8 cellular contexts compared by ENCODE assay signal in genomic region chr17:43832168-43832975, GRCh38. TPM values are rescaled to one million over a fixed set of nuclear protein-coding genes. Genes with fewer than 3 reads are reported as not detected.
A peak's percentile ranks its signal among the peaks of the same experiment; 100 is the strongest.
DNase-seq lines count a peak whose midpoint lies in the region; ATAC-seq and TF ChIP-seq lines count a peak whose summit lies in the region.

No MANE protein-coding gene starts in this region.

- TF ChIP-seq CTCF in osteocyte (IDR thresholded peaks at IDR 0.05) = no peak

- peak; percentile 85 for DNase-seq in DMS53 (lab: John Stamatoyannopoulos, UW)
- DNase-seq in LoVo (ENCODE audit: low spot score) = peak; percentile 76
- no peak for DNase-seq in activated T-helper 1 cell treated with anti-CD3 and anti-CD28 coated beads, Interleukin-12 subunit alpha, Interleukin-12 subunit beta, Interleukin-2, Interleukin-4 antibody, amounts not matched to agents 30 ng/mL and 10 ng/mL and 1 ng/mL, durations not matched to agents 14 hours and 24 hours and 36 hours (ENCODE audit: low spot score)
- peak; percentile 71 for DNase-seq in glomerular visceral epithelial cell (ENCODE audit: extremely low spot score)
- no peak for DNase-seq in osteocyte (ENCODE audit: extremely low spot score, unreplicated experiment)
- DNase-seq in SIG-M5 (lab: John Stamatoyannopoulos, UW) = no peak

- intact Hi-C loops in activated T-helper 1 cell treated with anti-CD3 and anti-CD28 coated beads, Interleukin-12 subunit alpha, Interleukin-12 subunit beta, Interleukin-2, Interleukin-4 antibody, amounts not matched to agents 30 ng/mL and 10 ng/mL and 1 ng/mL, durations not matched to agents 14 hours and 24 hours and 36 hours (cut with micrococcal nuclease) = no loop called here

- peaks cover 2% of the 10 kb centered on the region for H3K36me3 Mint-ChIP-seq in activated T-helper 1 cell treated with anti-CD3 and anti-CD28 coated beads, Interleukin-12 subunit alpha, Interleukin-12 subunit beta, Interleukin-2, Interleukin-4 antibody, amounts not matched to agents 30 ng/mL and 10 ng/mL and 1 ng/mL, durations not matched to agents 14 hours and 24 hours and 36 hours (ENCODE audit: low read depth)
- H3K36me3 Mint-ChIP-seq in osteocyte (ENCODE audit: unreplicated experiment) = peaks cover 10% of the 10 kb centered on the region

- H3K9me3 Mint-ChIP-seq in activated T-helper 1 cell treated with anti-CD3 and anti-CD28 coated beads, Interleukin-12 subunit alpha, Interleukin-12 subunit beta, Interleukin-2, Interleukin-4 antibody, amounts not matched to agents 30 ng/mL and 10 ng/mL and 1 ng/mL, durations not matched to agents 14 hours and 24 hours and 36 hours = peaks cover 4% of the 10 kb centered on the region
- H3K9me3 Mint-ChIP-seq in osteocyte (ENCODE audit: unreplicated experiment) = no peaks in the 10 kb centered on the region

- H3K27me3 Mint-ChIP-seq in activated T-helper 1 cell treated with anti-CD3 and anti-CD28 coated beads, Interleukin-12 subunit alpha, Interleukin-12 subunit beta, Interleukin-2, Interleukin-4 antibody, amounts not matched to agents 30 ng/mL and 10 ng/mL and 1 ng/mL, durations not matched to agents 14 hours and 24 hours and 36 hours (ENCODE audit: insufficient read depth) = peaks cover 64% of the 10 kb centered on the region
- peaks cover 9% of the 10 kb centered on the region for H3K27me3 Mint-ChIP-seq in osteocyte (ENCODE audit: unreplicated experiment)

- H3K4me3 Mint-ChIP-seq in activated T-helper 1 cell treated with anti-CD3 and anti-CD28 coated beads, Interleukin-12 subunit alpha, Interleukin-12 subunit beta, Interleukin-2, Interleukin-4 antibody, amounts not matched to agents 30 ng/mL and 10 ng/mL and 1 ng/mL, durations not matched to agents 14 hours and 24 hours and 36 hours = peak overlapping the region; percentile 57
- H3K4me3 Mint-ChIP-seq in osteocyte (ENCODE audit: unreplicated experiment) = peak overlapping the region; percentile 72

- H3K4me1 Mint-ChIP-seq in activated T-helper 1 cell treated with anti-CD3 and anti-CD28 coated beads, Interleukin-12 subunit alpha, Interleukin-12 subunit beta, Interleukin-2, Interleukin-4 antibody, amounts not matched to agents 30 ng/mL and 10 ng/mL and 1 ng/mL, durations not matched to agents 14 hours and 24 hours and 36 hours (ENCODE audit: low read depth) = peaks cover 16% of the 10 kb centered on the region
- peaks cover 17% of the 10 kb centered on the region for H3K4me1 Mint-ChIP-seq in osteocyte (ENCODE audit: unreplicated experiment)

- no peak overlapping the region for H3K27ac Mint-ChIP-seq in activated T-helper 1 cell treated with anti-CD3 and anti-CD28 coated beads, Interleukin-12 subunit alpha, Interleukin-12 subunit beta, Interleukin-2, Interleukin-4 antibody, amounts not matched to agents 30 ng/mL and 10 ng/mL and 1 ng/mL, durations not matched to agents 14 hours and 24 hours and 36 hours
- H3K27ac Mint-ChIP-seq in osteocyte (ENCODE audit: unreplicated experiment) = no peak overlapping the region

- ATAC-seq in GM21423 (IDR thresholded peaks at IDR 0.05; ENCODE audit: unreplicated experiment) = no peak
- no peak for ATAC-seq in GM19467 (IDR thresholded peaks at IDR 0.05; ENCODE audit: unreplicated experiment)

RNA-seq across cellular contexts. Expression of gene MPP3, which starts 0.6 kb away (rescaled TPM):
- total RNA-seq in activated T-helper 1 cell treated with anti-CD3 and anti-CD28 coated beads, Interleukin-12 subunit alpha, Interleukin-12 subunit beta, Interleukin-2, Interleukin-4 antibody, amounts not matched to agents 30 ng/mL and 10 ng/mL and 1 ng/mL, durations not matched to agents 14 hours and 24 hours and 36 hours = 0.22 and 0.47 TPM in 2 replicates
- total RNA-seq in osteocyte = 5.9 and 6.1 TPM in 2 replicates

RNA-seq across cellular contexts. Expression of gene CD300LG, which starts 14.6 kb away (rescaled TPM):
- total RNA-seq in activated T-helper 1 cell treated with anti-CD3 and anti-CD28 coated beads, Interleukin-12 subunit alpha, Interleukin-12 subunit beta, Interleukin-2, Interleukin-4 antibody, amounts not matched to agents 30 ng/mL and 10 ng/mL and 1 ng/mL, durations not matched to agents 14 hours and 24 hours and 36 hours = not detected in 2 replicates
- total RNA-seq in osteocyte = not detected in 2 replicates

RNA-seq across cellular contexts. Expression of gene CFAP97D1, which starts 52.1 kb away (rescaled TPM):
- not detected in 2 replicates for total RNA-seq in activated T-helper 1 cell treated with anti-CD3 and anti-CD28 coated beads, Interleukin-12 subunit alpha, Interleukin-12 subunit beta, Interleukin-2, Interleukin-4 antibody, amounts not matched to agents 30 ng/mL and 10 ng/mL and 1 ng/mL, durations not matched to agents 14 hours and 24 hours and 36 hours
- total RNA-seq in osteocyte = not detected in 2 replicates

RNA-seq across cellular contexts. Expression of gene DUSP3, which starts 53.6 kb away (rescaled TPM):
- 11.7 and 12.0 TPM in 2 replicates for total RNA-seq in activated T-helper 1 cell treated with anti-CD3 and anti-CD28 coated beads, Interleukin-12 subunit alpha, Interleukin-12 subunit beta, Interleukin-2, Interleukin-4 antibody, amounts not matched to agents 30 ng/mL and 10 ng/mL and 1 ng/mL, durations not matched to agents 14 hours and 24 hours and 36 hours
- 36.4 and 37.0 TPM in 2 replicates for total RNA-seq in osteocyte

Comparison
In these comparisons a context has a peak if more than half of its experiments do, and no peak if none do; other contexts are left out.
1. DNase-seq: peak in DMS53 (single experiment), LoVo (single experiment) and glomerular visceral epithelial cell (single experiment); none in activated T-helper 1 cell treated with anti-CD3 and anti-CD28 coated beads, Interleukin-12 subunit alpha, Interleukin-12 subunit beta, Interleukin-2, Interleukin-4 antibody, amounts not matched to agents 30 ng/mL and 10 ng/mL and 1 ng/mL, durations not matched to agents 14 hours and 24 hours and 36 hours (single experiment), osteocyte (single experiment) and SIG-M5 (single experiment).